In the genomic region with DNA sequence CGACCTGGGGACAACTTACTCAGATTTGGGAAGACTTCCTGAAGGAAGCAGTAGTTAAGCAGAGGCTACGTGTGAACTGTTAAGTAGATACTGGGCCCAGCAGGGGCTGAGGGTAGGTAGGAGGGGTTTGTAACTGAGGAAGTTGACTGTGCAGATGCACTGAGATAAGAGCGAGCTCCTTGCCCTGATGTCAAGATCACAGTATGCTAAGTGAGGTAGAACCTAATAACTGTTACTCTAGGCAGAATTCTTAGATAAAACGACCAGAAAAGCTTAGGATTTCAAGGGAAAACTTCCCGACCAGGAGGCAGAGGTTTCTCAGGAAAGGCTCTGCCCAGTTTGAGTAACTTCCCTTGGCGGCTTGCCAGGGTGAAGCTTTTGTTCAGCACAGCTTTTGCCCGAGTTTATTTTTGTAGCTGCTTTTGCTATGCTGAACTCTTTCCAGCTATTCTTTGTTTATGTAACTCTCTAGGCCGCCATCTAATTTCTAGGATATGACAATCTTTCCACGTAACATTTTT, we compare ENCODE assay signal across 9 cellular contexts.
DNase-seq lines count a peak whose midpoint lies in the region; ATAC-seq and TF ChIP-seq lines count a peak whose summit lies in the region.
"Had no signal": no experiment of that assay in that cellular context is flagged by ENCODE, and none has a peak within 500 bp of the region (broad histone marks: within the 10 kb centered on the region; RNA-seq: fewer than 3 reads in every experiment).

No MANE protein-coding gene starts in this region.

- no peaks in the 10 kb centered on the region for H3K36me3 Mint-ChIP-seq in naive thymus-derived CD4-positive, alpha-beta T cell

- no peak overlapping the region for H3K4me3 ChIP-seq in SU-DHL-6 (ENCODE audit: insufficient read depth, low read length, poor library complexity, severe bottlenecking)
- H3K4me3 ChIP-seq in naive thymus-derived CD4-positive, alpha-beta T cell (ENCODE audit: low read length), result no peak overlapping the region

- no peak for TF ChIP-seq CTCF in SU-DHL-6 (IDR thresholded peaks at IDR 0.05; ENCODE audit: insufficient read depth, low read length, poor library complexity, severe bottlenecking)

- no peaks in the 10 kb centered on the region for H3K36me3 ChIP-seq in SU-DHL-6 (ENCODE audit: low read length)
- H3K36me3 ChIP-seq in naive thymus-derived CD4-positive, alpha-beta T cell (ENCODE audit: control insufficient read depth in 2 of 3, insufficient read depth in 3 of 3, low read length in 3 of 3), result no peaks in the 10 kb centered on the region
- H3K36me3 ChIP-seq: neutrophil had no signal

- no peaks in the 10 kb centered on the region for H3K79me2 ChIP-seq in SU-DHL-6 (ENCODE audit: insufficient read depth, low read length)

- no peaks in the 10 kb centered on the region for H3K9me2 ChIP-seq in SU-DHL-6 (replicated peaks; ENCODE audit: insufficient read depth, low read length)

- peak; percentile 79 for ATAC-seq in naive thymus-derived CD4-positive, alpha-beta T cell
- no peak for ATAC-seq in HG02973 (IDR thresholded peaks at IDR 0.05; ENCODE audit: unreplicated experiment)

- POLR2A ChIA-PET in naive thymus-derived CD4-positive, alpha-beta T cell (lab: Charles Lee), result no interaction called here

- no peaks in the 10 kb centered on the region for H3K27me3 ChIP-seq in SU-DHL-6 (ENCODE audit: low read length)
- H3K27me3 ChIP-seq in naive thymus-derived CD4-positive, alpha-beta T cell (ENCODE audit: control insufficient read depth in 2 of 2, insufficient read depth in 2 of 2, low read length in 2 of 2), result no peaks in the 10 kb centered on the region
- H3K27me3 ChIP-seq: neutrophil had no signal

- peak overlapping the region; percentile 50 for H2AFZ ChIP-seq in SU-DHL-6 (ENCODE audit: low read depth, low read length, severe bottlenecking)

- H3F3A ChIP-seq in SU-DHL-6 (ENCODE audit: insufficient read depth), result no peaks in the 10 kb centered on the region

- peak overlapping the region in 8 of 10 donors; percentile 11 to 70 (median 50) for H3K4me3 Mint-ChIP-seq in naive thymus-derived CD4-positive, alpha-beta T cell

- CTCF ChIA-PET in naive thymus-derived CD4-positive, alpha-beta T cell (lab: Charles Lee), result no interaction called here

- no peaks in the 10 kb centered on the region for H4K20me1 ChIP-seq in SU-DHL-6 (ENCODE audit: low read depth, low read length)

- no peaks in the 10 kb centered on the region for H3K9me3 Mint-ChIP-seq in naive thymus-derived CD4-positive, alpha-beta T cell

- H3K27ac Mint-ChIP-seq in naive thymus-derived CD4-positive, alpha-beta T cell, result peak overlapping the region in 8 of 9 donors; percentile 29 to 92 (median 60)

- peaks cover 0 to under 1% (median 0%) of the 10 kb centered on the region in 5 donors for H3K27me3 Mint-ChIP-seq in naive thymus-derived CD4-positive, alpha-beta T cell

- intact Hi-C loops in naive thymus-derived CD4-positive, alpha-beta T cell (cut with micrococcal nuclease), result loop anchor here in 1 of 2 donors (10.0 kb wide), 1 partner anchor 903 kb away; no protein-coding TSS in a partner anchor

- no peaks in the 10 kb centered on the region for H3K4me1 ChIP-seq in naive thymus-derived CD4-positive, alpha-beta T cell (ENCODE audit: control insufficient read depth in 2 of 2, insufficient read depth in 2 of 2, low read length in 2 of 2)

- no peak overlapping the region for H3K4me2 ChIP-seq in SU-DHL-6 (ENCODE audit: low read depth, low read length, poor library complexity, severe bottlenecking)

- H3K9me3 ChIP-seq in SU-DHL-6 (ENCODE audit: insufficient read depth, low read length), result no peaks in the 10 kb centered on the region
- no peaks in the 10 kb centered on the region for H3K9me3 ChIP-seq in naive thymus-derived CD4-positive, alpha-beta T cell (ENCODE audit: control insufficient read depth in 2 of 3, low read length in 3 of 3)
- H3K9me3 ChIP-seq: neutrophil had no signal

- H3K4me1 Mint-ChIP-seq in naive thymus-derived CD4-positive, alpha-beta T cell, result peaks cover 6 to 24% (median 15%) of the 10 kb centered on the region in 7 donors

- DNase-seq in EH (ENCODE audit: low read depth) (peak; percentile 91), KBM-7 (peak; percentile 91), fibroblast of peridontal ligament (ENCODE audit: extremely low read depth) (peak; percentile 94), germinal center (ENCODE audit: low spot score) (no peak), NCI-H1930 (lab: John Stamatoyannopoulos, UW) (no peak)
- peak in 7 of 9 donors; percentile 5 to 29 (median 11) for DNase-seq in naive thymus-derived CD4-positive, alpha-beta T cell

- in situ Hi-C loops in KBM-7 (cut with MboI; ENCODE audit: low pct_unique_long_range_greater_than_20kb, low sequenced_read_pairs), result no loop called here

- H3K9ac ChIP-seq in SU-DHL-6 (ENCODE audit: low read length), result no peak overlapping the region

- no peak overlapping the region for H3K27ac ChIP-seq in SU-DHL-6 (ENCODE audit: low read depth, low read length)
- peak overlapping the region; percentile 6 for H3K27ac ChIP-seq in naive thymus-derived CD4-positive, alpha-beta T cell (ENCODE audit: low read depth, low read length)
- H3K27ac ChIP-seq: neutrophil had no signal

Comparison
In these comparisons a context has a peak if more than half of its experiments do, and no peak if none do; other contexts are left out.
1. DNase-seq: peak in EH (single experiment), KBM-7 (single experiment), fibroblast of peridontal ligament (single experiment) and naive thymus-derived CD4-positive, alpha-beta T cell (7 of 9); none in germinal center (single experiment) and NCI-H1930 (0 of 2).